In the genomic region with DNA sequence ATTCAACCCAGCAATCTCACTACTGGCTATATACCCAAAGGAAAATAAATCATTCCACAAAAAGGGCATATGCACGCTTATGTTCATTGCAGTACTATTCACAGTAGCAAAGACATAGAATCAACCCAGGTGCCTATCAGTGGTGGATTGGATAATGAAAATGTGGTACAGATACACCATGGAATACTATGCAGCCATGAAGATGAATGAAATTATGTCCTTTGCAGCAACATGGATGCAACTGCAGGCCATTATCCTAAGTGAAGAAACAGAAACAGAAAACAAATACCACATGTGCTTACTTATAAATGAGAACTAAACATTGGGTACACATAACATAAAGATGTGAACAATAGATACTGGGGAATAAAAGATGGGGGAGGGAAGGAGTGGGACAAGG, we compare ENCODE assay signal across 10 cellular contexts.
"Had no signal": no experiment of that assay in that cellular context is flagged by ENCODE, and none has a peak within 500 bp of the region (broad histone marks: within the 10 kb centered on the region; RNA-seq: fewer than 3 reads in every experiment).

No MANE protein-coding gene starts in this region.

- H3K36me3 ChIP-seq: HAP-1 had no signal

- H3K9ac ChIP-seq: GM23248 had no signal

- H3K4me2 ChIP-seq: GM23338 had no signal

- H3K9me3 ChIP-seq: HAP-1 had no signal

- H3K4me1 ChIP-seq: HAP-1 had no signal

- H2AFZ ChIP-seq: GM23248, GM23338 had no signal

- DNase-seq: GM23248, GOT3, H7, H9, HCEC 1CT, HFFc6 had no signal

- H3K4me3 ChIP-seq: GM23248, GM23338, HAP-1 had no signal

- H3K27ac ChIP-seq: GM23248 had no signal

- FAIRE-seq: H1, H54 had no signal

- ATAC-seq: GM23338 had no signal
